Comparison of ENCODE assay signal across 1 cellular context in the genomic region with DNA sequence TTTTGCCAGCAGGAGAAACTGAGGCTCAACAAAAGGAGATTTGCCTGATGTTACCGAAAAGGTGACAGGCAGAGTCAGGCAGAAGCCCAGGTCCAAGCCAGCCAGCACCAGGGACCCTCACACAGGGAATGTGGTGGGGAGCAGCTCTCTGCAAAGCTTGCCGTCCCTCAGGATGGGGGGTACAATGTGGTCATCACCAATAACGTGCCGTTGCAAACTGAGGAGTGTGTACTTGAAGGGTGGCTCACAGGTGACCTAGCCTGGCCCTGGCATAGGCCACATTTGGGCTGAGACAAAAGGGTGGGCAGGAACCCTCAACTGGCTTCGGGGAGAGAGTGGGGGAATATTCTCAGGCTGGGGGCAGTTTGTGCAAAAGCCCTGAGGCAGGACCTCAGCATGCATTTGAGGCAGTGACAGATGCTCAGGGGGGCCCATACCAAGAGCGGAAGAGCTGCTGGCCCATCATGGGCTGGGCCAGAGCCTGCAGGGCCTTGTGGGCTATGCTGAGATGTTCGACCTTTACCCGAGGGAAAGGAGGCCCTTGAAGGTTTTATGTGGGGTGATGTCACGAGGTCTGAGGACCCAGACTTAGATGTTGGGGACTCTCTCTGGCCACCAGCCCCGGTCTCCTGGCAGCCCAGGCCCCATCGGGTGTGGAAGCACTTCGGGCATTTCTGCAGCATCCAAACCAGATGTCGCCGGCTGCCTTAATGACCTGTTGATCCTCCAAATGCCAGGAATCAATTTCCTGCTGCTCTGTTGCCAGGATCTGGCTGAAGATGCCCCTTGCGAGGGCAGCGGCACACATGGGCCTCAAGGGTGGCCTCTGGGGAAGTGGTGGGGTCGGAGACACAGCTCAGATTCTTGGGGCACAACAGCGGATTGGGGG.
TF ChIP-seq lines count a peak whose summit lies in the region.

No MANE protein-coding gene starts in this region.

TF ChIP-seq in H1, 55 proteins besides CTCF, POLR2A, EP300 and RAD21:
- TF ChIP-seq CEBPB (IDR thresholded peaks at IDR 0.05; ENCODE audit: low read depth, low read length) (no peak), CTBP2 (IDR thresholded peaks at IDR 0.05; ENCODE audit: borderline replicate concordance, insufficient read depth, insufficient read length, low read length) (no peak), SIX5 (IDR thresholded peaks at IDR 0.05; ENCODE audit: low read depth, low read length) (no peak), TEAD4 (IDR thresholded peaks at IDR 0.05; ENCODE audit: low read depth, low read length) (no peak), RNF2 (IDR thresholded peaks at IDR 0.05; ENCODE audit: borderline replicate concordance, low read depth, low read length, missing control alignments, poor library complexity, severe bottlenecking) (no peak), TCF12 (IDR thresholded peaks at IDR 0.05; ENCODE audit: low read depth, low read length) (no peak), POU5F1 (IDR thresholded peaks at IDR 0.05; ENCODE audit: low read depth, low read length) (no peak), EZH2 (IDR thresholded peaks at IDR 0.05; ENCODE audit: low read depth, low read length, severe bottlenecking) (no peak), TAF1 (IDR thresholded peaks at IDR 0.05; ENCODE audit: low read depth, low read length) (no peak), NANOG (IDR thresholded peaks at IDR 0.05; ENCODE audit: insufficient read depth, low read depth, low read length, poor library complexity, severe bottlenecking) (no peak), ZNF274 (IDR thresholded peaks at IDR 0.05; ENCODE audit: borderline replicate concordance, extremely low read depth, low read length) (no peak), CHD2 (IDR thresholded peaks at IDR 0.05; ENCODE audit: low read length) (no peak), GTF2F1 (IDR thresholded peaks at IDR 0.05; ENCODE audit: borderline replicate concordance, low read depth, low read length) (no peak)
- TF ChIP-seq, protein P1, sequence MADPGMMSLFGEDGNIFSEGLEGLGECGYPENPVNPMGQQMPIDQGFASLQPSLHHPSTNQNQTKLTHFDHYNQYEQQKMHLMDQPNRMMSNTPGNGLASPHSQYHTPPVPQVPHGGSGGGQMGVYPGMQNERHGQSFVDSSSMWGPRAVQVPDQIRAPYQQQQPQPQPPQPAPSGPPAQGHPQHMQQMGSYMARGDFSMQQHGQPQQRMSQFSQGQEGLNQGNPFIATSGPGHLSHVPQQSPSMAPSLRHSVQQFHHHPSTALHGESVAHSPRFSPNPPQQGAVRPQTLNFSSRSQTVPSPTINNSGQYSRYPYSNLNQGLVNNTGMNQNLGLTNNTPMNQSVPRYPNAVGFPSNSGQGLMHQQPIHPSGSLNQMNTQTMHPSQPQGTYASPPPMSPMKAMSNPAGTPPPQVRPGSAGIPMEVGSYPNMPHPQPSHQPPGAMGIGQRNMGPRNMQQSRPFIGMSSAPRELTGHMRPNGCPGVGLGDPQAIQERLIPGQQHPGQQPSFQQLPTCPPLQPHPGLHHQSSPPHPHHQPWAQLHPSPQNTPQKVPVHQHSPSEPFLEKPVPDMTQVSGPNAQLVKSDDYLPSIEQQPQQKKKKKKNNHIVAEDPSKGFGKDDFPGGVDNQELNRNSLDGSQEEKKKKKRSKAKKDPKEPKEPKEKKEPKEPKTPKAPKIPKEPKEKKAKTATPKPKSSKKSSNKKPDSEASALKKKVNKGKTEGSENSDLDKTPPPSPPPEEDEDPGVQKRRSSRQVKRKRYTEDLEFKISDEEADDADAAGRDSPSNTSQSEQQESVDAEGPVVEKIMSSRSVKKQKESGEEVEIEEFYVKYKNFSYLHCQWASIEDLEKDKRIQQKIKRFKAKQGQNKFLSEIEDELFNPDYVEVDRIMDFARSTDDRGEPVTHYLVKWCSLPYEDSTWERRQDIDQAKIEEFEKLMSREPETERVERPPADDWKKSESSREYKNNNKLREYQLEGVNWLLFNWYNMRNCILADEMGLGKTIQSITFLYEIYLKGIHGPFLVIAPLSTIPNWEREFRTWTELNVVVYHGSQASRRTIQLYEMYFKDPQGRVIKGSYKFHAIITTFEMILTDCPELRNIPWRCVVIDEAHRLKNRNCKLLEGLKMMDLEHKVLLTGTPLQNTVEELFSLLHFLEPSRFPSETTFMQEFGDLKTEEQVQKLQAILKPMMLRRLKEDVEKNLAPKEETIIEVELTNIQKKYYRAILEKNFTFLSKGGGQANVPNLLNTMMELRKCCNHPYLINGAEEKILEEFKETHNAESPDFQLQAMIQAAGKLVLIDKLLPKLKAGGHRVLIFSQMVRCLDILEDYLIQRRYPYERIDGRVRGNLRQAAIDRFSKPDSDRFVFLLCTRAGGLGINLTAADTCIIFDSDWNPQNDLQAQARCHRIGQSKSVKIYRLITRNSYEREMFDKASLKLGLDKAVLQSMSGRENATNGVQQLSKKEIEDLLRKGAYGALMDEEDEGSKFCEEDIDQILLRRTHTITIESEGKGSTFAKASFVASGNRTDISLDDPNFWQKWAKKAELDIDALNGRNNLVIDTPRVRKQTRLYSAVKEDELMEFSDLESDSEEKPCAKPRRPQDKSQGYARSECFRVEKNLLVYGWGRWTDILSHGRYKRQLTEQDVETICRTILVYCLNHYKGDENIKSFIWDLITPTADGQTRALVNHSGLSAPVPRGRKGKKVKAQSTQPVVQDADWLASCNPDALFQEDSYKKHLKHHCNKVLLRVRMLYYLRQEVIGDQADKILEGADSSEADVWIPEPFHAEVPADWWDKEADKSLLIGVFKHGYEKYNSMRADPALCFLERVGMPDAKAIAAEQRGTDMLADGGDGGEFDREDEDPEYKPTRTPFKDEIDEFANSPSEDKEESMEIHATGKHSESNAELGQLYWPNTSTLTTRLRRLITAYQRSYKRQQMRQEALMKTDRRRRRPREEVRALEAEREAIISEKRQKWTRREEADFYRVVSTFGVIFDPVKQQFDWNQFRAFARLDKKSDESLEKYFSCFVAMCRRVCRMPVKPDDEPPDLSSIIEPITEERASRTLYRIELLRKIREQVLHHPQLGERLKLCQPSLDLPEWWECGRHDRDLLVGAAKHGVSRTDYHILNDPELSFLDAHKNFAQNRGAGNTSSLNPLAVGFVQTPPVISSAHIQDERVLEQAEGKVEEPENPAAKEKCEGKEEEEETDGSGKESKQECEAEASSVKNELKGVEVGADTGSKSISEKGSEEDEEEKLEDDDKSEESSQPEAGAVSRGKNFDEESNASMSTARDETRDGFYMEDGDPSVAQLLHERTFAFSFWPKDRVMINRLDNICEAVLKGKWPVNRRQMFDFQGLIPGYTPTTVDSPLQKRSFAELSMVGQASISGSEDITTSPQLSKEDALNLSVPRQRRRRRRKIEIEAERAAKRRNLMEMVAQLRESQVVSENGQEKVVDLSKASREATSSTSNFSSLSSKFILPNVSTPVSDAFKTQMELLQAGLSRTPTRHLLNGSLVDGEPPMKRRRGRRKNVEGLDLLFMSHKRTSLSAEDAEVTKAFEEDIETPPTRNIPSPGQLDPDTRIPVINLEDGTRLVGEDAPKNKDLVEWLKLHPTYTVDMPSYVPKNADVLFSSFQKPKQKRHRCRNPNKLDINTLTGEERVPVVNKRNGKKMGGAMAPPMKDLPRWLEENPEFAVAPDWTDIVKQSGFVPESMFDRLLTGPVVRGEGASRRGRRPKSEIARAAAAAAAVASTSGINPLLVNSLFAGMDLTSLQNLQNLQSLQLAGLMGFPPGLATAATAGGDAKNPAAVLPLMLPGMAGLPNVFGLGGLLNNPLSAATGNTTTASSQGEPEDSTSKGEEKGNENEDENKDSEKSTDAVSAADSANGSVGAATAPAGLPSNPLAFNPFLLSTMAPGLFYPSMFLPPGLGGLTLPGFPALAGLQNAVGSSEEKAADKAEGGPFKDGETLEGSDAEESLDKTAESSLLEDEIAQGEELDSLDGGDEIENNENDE (IDR thresholded peaks at IDR 0.05; ENCODE audit: insufficient replicate concordance, low read length) = no peak
- TF ChIP-seq, protein P2, sequence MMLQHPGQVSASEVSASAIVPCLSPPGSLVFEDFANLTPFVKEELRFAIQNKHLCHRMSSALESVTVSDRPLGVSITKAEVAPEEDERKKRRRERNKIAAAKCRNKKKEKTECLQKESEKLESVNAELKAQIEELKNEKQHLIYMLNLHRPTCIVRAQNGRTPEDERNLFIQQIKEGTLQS (IDR thresholded peaks at IDR 0.05; ENCODE audit: insufficient read depth, low read depth, low read length) = no peak
